Comparison of ENCODE assay signal across 14 cellular contexts in genomic region chr2:24994325-24994724, GRCh38. TPM values are rescaled to one million over a fixed set of nuclear protein-coding genes. Genes with fewer than 3 reads are reported as not detected.
A peak's percentile ranks its signal among the peaks of the same experiment; 100 is the strongest.
DNase-seq lines count a peak whose midpoint lies in the region; ATAC-seq, FAIRE-seq and TF ChIP-seq lines count a peak whose summit lies in the region.
"Had no signal": no experiment of that assay in that cellular context is flagged by ENCODE, and none has a peak within 500 bp of the region (broad histone marks: within the 10 kb centered on the region; RNA-seq: fewer than 3 reads in every experiment).

No MANE protein-coding gene starts in this region.

- CTCF ChIA-PET in K562 (lab: Yijun Ruan, JAX; ENCODE audit: low intra/inter-chr PET ratio) = no interaction called here
- CTCF ChIA-PET in HepG2 (lab: Yijun Ruan, JAX; ENCODE audit: low intra/inter-chr PET ratio, low total read pairs) = no interaction called here
- CTCF ChIA-PET in activated naive CD4-positive, alpha-beta T cell treated with anti-CD3 and anti-CD28 coated beads for 36 hours (lab: Charles Lee) = interaction anchor here (0.6 to 2.9 kb wide), 5 partner anchors 13 to 791 kb away, joined by 3 to 9 read pairs (median 3); no protein-coding TSS in a partner anchor

- H3K9me3 Mint-ChIP-seq in GM23338 = no peaks in the 10 kb centered on the region; the same call in 2 of the 3 replicates
- no peaks in the 10 kb centered on the region for H3K9me3 Mint-ChIP-seq in activated naive CD4-positive, alpha-beta T cell treated with anti-CD3 and anti-CD28 coated beads for 36 hours
- H3K9me3 Mint-ChIP-seq: CD8-positive, alpha-beta memory T cell had no signal

- intact Hi-C loops in K562 (cut with micrococcal nuclease) (no loop called here), HepG2 (cut with micrococcal nuclease; ENCODE audit: unreplicated experiment) (no loop called here), transverse colon (cut with DNase I; ENCODE audit: low total_unique reads) (no loop called here)
- intact Hi-C loops in activated naive CD4-positive, alpha-beta T cell treated with anti-CD3 and anti-CD28 coated beads for 36 hours (cut with micrococcal nuclease) = no loop called here

- H3K79me2 ChIP-seq in GM23338 (replicated peaks; ENCODE audit: insufficient read depth) (no peaks in the 10 kb centered on the region), K562 (ENCODE audit: control insufficient read depth, insufficient read depth, low read length) (no peaks in the 10 kb centered on the region), HepG2 (ENCODE audit: insufficient read depth, low read length) (no peaks in the 10 kb centered on the region)

- 0% methylated on average over 1 of the region's 1 CpG for WGBS in K562 (ENCODE audit: insufficient coverage, low coverage, missing lambda C conversion rate)
- WGBS in HepG2 (ENCODE audit: low lambda C conversion rate) = 3% methylated on average over 1 of the region's 1 CpG
- WGBS in transverse colon (ENCODE audit: low coverage in 1 of 2), 2 donors = 43 to 50% methylated on average over 1 of the region's 1 CpG

- no peak overlapping the region for H3K4me3 Mint-ChIP-seq in GM23338
- H3K4me3 Mint-ChIP-seq in activated naive CD4-positive, alpha-beta T cell treated with anti-CD3 and anti-CD28 coated beads for 36 hours = no peak overlapping the region
- H3K4me3 Mint-ChIP-seq: CD8-positive, alpha-beta memory T cell had no signal

- H3K27me3 Mint-ChIP-seq in GM23338 (ENCODE audit: insufficient read depth, low read depth, poor library complexity) = no peaks in the 10 kb centered on the region
- H3K27me3 Mint-ChIP-seq in activated naive CD4-positive, alpha-beta T cell treated with anti-CD3 and anti-CD28 coated beads for 36 hours (ENCODE audit: low read depth) = peaks cover 7% of the 10 kb centered on the region

- no peaks in the 10 kb centered on the region for H3K9me1 ChIP-seq in K562 (ENCODE audit: control insufficient read depth, insufficient read depth, low read length)

- POLR2A ChIA-PET in K562 (lab: Yijun Ruan, JAX) (interaction anchor here (0.5 to 0.9 kb wide), 2 partner anchors 22 to 95 kb away, joined by 3 read pairs; no protein-coding TSS in a partner anchor), HepG2 (lab: Yijun Ruan, JAX) (no interaction called here)

- no peaks in the 10 kb centered on the region for H3K36me3 Mint-ChIP-seq in GM23338 (ENCODE audit: low read depth)
- H3K36me3 Mint-ChIP-seq in activated naive CD4-positive, alpha-beta T cell treated with anti-CD3 and anti-CD28 coated beads for 36 hours (ENCODE audit: low read depth) = no peaks in the 10 kb centered on the region
- H3K36me3 Mint-ChIP-seq: CD8-positive, alpha-beta memory T cell had no signal

- TF ChIP-seq CTCF in GM23338 (conservative IDR thresholded peaks at IDR 0.05; ENCODE audit: low read depth in 2 of 2) (no peak), K562 (IDR thresholded peaks at IDR 0.05 in 2 of 3, conservative IDR thresholded peaks at IDR 0.05 in 1 of 3; ENCODE audit: insufficient read depth in 2 of 3, low read depth in 1 of 3, low read length in 3 of 3) (no peak), HepG2 (CRISPR knock-in tag; IDR thresholded peaks at IDR 0.05) (no peak), transverse colon (IDR thresholded peaks at IDR 0.05) (no peak)

- no peaks in the 10 kb centered on the region for H3F3A ChIP-seq in GM23338 (replicated peaks; ENCODE audit: low read depth)

- peak; percentile 15 for FAIRE-seq in K562 (lab: Jason Lieb, UNC)
- no peak for FAIRE-seq in HepG2 (lab: Jason Lieb, UNC)
- FAIRE-seq: GM12892, GM19239, H54 had no signal

- no peaks in the 10 kb centered on the region for H3K27me3 ChIP-seq in GM23338 (ENCODE audit: insufficient read depth)
- H3K27me3 ChIP-seq in K562 (ENCODE audit: control insufficient read depth in 2 of 2, insufficient read depth in 2 of 2, low read length in 2 of 2) = peaks cover 3% of the 10 kb centered on the region in 2 experiments; a peak in 3 of 5 replicates
- no peaks in the 10 kb centered on the region for H3K27me3 ChIP-seq in HepG2 (ENCODE audit: control insufficient read depth in 1 of 2, insufficient read depth in 2 of 2, low read length in 2 of 2)
- no peaks in the 10 kb centered on the region for H3K27me3 ChIP-seq in transverse colon

- H3K36me3 ChIP-seq in GM23338 (ENCODE audit: insufficient read depth) (no peaks in the 10 kb centered on the region), K562 (ENCODE audit: control insufficient read depth, insufficient read depth, low read length) (no peaks in the 10 kb centered on the region), HepG2 (replicated peaks in 1 of 2; ENCODE audit: control insufficient read depth in 1 of 2, insufficient read depth in 2 of 2, low read length in 2 of 2) (no peaks in the 10 kb centered on the region), transverse colon (no peaks in the 10 kb centered on the region)

- H2AFZ ChIP-seq in GM23338 = peak overlapping the region; percentile 8; the same call in 1 of the 2 replicates
- no peak overlapping the region for H2AFZ ChIP-seq in K562 (ENCODE audit: low read depth, low read length)
- H2AFZ ChIP-seq in HepG2 (ENCODE audit: low read length) = no peak overlapping the region

- H3K4me3 ChIP-seq in GM23338 = no peak overlapping the region
- H3K4me3 ChIP-seq in K562 = no peak overlapping the region
- H3K4me3 ChIP-seq in HepG2 (replicated peaks in 1 of 3; ENCODE audit: insufficient read depth in 1 of 3, low read depth in 2 of 3, low read length in 3 of 3) = no peak overlapping the region
- H3K4me3 ChIP-seq in transverse colon = no peak overlapping the region

- TF ChIP-seq RAD21 in K562 (CRISPR knock-in tag; conservative IDR thresholded peaks at IDR 0.05 in 1 of 2, IDR thresholded peaks at IDR 0.05 in 1 of 2) (no peak), HepG2 (CRISPR knock-in tag; IDR thresholded peaks at IDR 0.05) (no peak)

- BruUV-seq in K562 (replicated peaks; lab: Mats Ljungman, UMichigan) (no TSS peak), HepG2 (replicated peaks; lab: Mats Ljungman, UMichigan) (no TSS peak)

- no peaks in the 10 kb centered on the region for H3K4me1 Mint-ChIP-seq in GM23338
- H3K4me1 Mint-ChIP-seq in activated naive CD4-positive, alpha-beta T cell treated with anti-CD3 and anti-CD28 coated beads for 36 hours (ENCODE audit: low read depth) = peaks cover 5% of the 10 kb centered on the region
- H3K4me1 Mint-ChIP-seq: CD8-positive, alpha-beta memory T cell had no signal

- H3K9me3 ChIP-seq in K562 (replicated peaks; ENCODE audit: control insufficient read depth, insufficient read depth, low read depth, low read length) = no peaks in the 10 kb centered on the region
- no peaks in the 10 kb centered on the region for H3K9me3 ChIP-seq in HepG2 (ENCODE audit: low read length)
- H3K9me3 ChIP-seq in transverse colon = no peaks in the 10 kb centered on the region

- no peak for TF ChIP-seq POLR2A in K562 (conservative IDR thresholded peaks at IDR 0.05)
- no peak for TF ChIP-seq POLR2A in HepG2 (IDR thresholded peaks at IDR 0.05; ENCODE audit: insufficient read depth in 1 of 2, low read depth in 2 of 2, low read length in 2 of 2)
- no peak for TF ChIP-seq POLR2A in transverse colon (IDR thresholded peaks at IDR 0.05)

- no peak overlapping the region for H3K27ac Mint-ChIP-seq in GM23338
- no peak overlapping the region for H3K27ac Mint-ChIP-seq in activated naive CD4-positive, alpha-beta T cell treated with anti-CD3 and anti-CD28 coated beads for 36 hours
- H3K27ac Mint-ChIP-seq: CD8-positive, alpha-beta memory T cell had no signal

- ATAC-seq in GM23338 (no peak), K562 (no peak), HepG2 (peak; percentile 40; the same call in 2 of the 3 replicates), GM18519 (IDR thresholded peaks at IDR 0.05; ENCODE audit: low FRiP score, unreplicated experiment) (no peak)
- ATAC-seq: HCT116 had no signal

- H4K20me1 ChIP-seq in GM23338 (replicated peaks; ENCODE audit: insufficient read depth) (no peaks in the 10 kb centered on the region), K562 (replicated peaks; ENCODE audit: control insufficient read depth, insufficient read depth, low read length) (no peaks in the 10 kb centered on the region), HepG2 (ENCODE audit: insufficient read depth, low read length) (no peaks in the 10 kb centered on the region)

- H3K27ac ChIP-seq in GM23338 (ENCODE audit: low read depth) = no peak overlapping the region
- H3K27ac ChIP-seq in K562 (ENCODE audit: extremely low read depth, low read depth, low read length) = no peak overlapping the region
- no peak overlapping the region for H3K27ac ChIP-seq in HepG2 (ENCODE audit: extremely low read length, insufficient read depth, low read length)
- H3K27ac ChIP-seq in transverse colon = peak overlapping the region; percentile 17 to 58 (median 32)

- in situ Hi-C loops in K562 (cut with MboI) = no loop called here
- in situ Hi-C loops in HepG2 (cut with HindIII; ENCODE audit: extremely low pct_ligation_motif_present, low pct_unique_long_range_greater_than_20kb) = no loop called here
- in situ Hi-C loops in transverse colon (cut with MboI; ENCODE audit: low pct_ligation_motif_present in 1 of 4, low pct_unique_long_range_greater_than_20kb in 1 of 4, low sequenced_read_pairs in 3 of 4) = no loop called here

- DNase-seq in GM23338 (ENCODE audit: low spot score) (no peak), K562 (ENCODE audit: extremely low read depth in 1 of 4, low spot score in 3 of 4) (no peak), HepG2 (ENCODE audit: low spot score) (no peak), transverse colon (no peak)
- DNase-seq in activated naive CD4-positive, alpha-beta T cell treated with anti-CD3 and anti-CD28 coated beads for 36 hours = no peak
- DNase-seq: Caco-2; CD8-positive, alpha-beta memory T cell; DND-41; GDM1 had no signal

- no peaks in the 10 kb centered on the region; the same call in 1 of the 2 replicates for H3K9me2 ChIP-seq in GM23338 (ENCODE audit: insufficient read depth)

- no peaks in the 10 kb centered on the region for H3K4me1 ChIP-seq in GM23338 (ENCODE audit: insufficient read depth)
- H3K4me1 ChIP-seq in K562 (replicated peaks in 1 of 2; ENCODE audit: control insufficient read depth in 2 of 2, insufficient read depth in 2 of 2, low read length in 2 of 2) = no peaks in the 10 kb centered on the region
- H3K4me1 ChIP-seq in HepG2 (ENCODE audit: insufficient read depth, low read length) = peaks cover 28% of the 10 kb centered on the region
- peaks cover 0 to 22% (median 6%) of the 10 kb centered on the region in 4 donors for H3K4me1 ChIP-seq in transverse colon
- H3K4me1 ChIP-seq: Caco-2 had no signal

- H3K4me2 ChIP-seq in GM23338 = no peak overlapping the region
- no peak overlapping the region for H3K4me2 ChIP-seq in K562 (ENCODE audit: insufficient read depth, low read length)
- H3K4me2 ChIP-seq in HepG2 (ENCODE audit: low read depth, low read length) = 0 out of 2 replicates have a peak overlapping the region, but pooled peaks have one; percentile 0

- TF ChIP-seq EP300 in K562 (IDR thresholded peaks at IDR 0.05; ENCODE audit: low read length) (no peak), HepG2 (IDR thresholded peaks at IDR 0.05; ENCODE audit: low read depth in 2 of 2, low read length in 2 of 2) (no peak), HepG2 (CRISPR knock-in tag; IDR thresholded peaks at IDR 0.05; ENCODE audit: borderline replicate concordance) (no peak), transverse colon (IDR thresholded peaks at IDR 0.05; ENCODE audit: low read depth) (no peak)

- no peak overlapping the region for H3K9ac ChIP-seq in K562 (ENCODE audit: insufficient read depth in 1 of 2, low read depth in 2 of 2, low read length in 2 of 2)
- no peak overlapping the region for H3K9ac ChIP-seq in HepG2 (ENCODE audit: insufficient read depth, low read depth, low read length)

RNA-seq across cellular contexts. Expression of gene DNAJC27, which starts 22.6 kb away (rescaled TPM):
- 2.4 and 5.3 TPM in 2 replicates for total RNA-seq in GM23338 (2014; rRNA removed; shearing (Covaris generic))
- polyA plus RNA-seq in GM23338 (2016; fragmentation: Nextera tagmentation; extraction: Ambion mirVana) (1.9 and 2.6 TPM in 2 replicates), K562 (2011; rRNA removed) (3.8 and 4.3 TPM in 2 replicates), K562 (2014; fragmentation: Illumina TruSeq; extraction: Trizol) (2.3 and 3.0 TPM in 2 replicates), K562 (2014; fragmentation: Nextera tagmentation; extraction: Ambion mirVana) (1 to 10 TPM in 1 of 2 experiments, under 1 TPM in 1; 0.53 to 1.1 TPM), K562 (2014; rRNA removed) (3.2 and 5.9 TPM in 2 replicates), HepG2 (2011; rRNA removed) (3.7 TPM in 2 replicates)
- total RNA-seq in K562 (2011; cell fraction: chromatin; rRNA removed; ENCODE audit: low replicate concordance) = 4.1 and 14.7 TPM in 2 replicates
- 4.2 and 4.5 TPM in 2 replicates for total RNA-seq in K562 (2011; cell fraction: nucleolus; rRNA removed)
- total RNA-seq in K562 (2011; cell fraction: nucleoplasm; rRNA removed) = 8.4 and 12.7 TPM in 2 replicates
- total RNA-seq in K562 (2014; rRNA removed) (1.6 and 3.0 TPM in 2 replicates), K562 (2014; rRNA removed; fragmentation: Illumina TruSeq; extraction: Trizol) (3.2 TPM in 2 replicates), K562 (2015; rRNA removed; fragmentation: Illumina TruSeq; extraction: Trizol) (2.8 and 4.0 TPM in 2 replicates), K562 (2021) (2.4 and 2.8 TPM in 2 replicates), HepG2 (2016; rRNA removed; fragmentation: Illumina TruSeq; extraction: Trizol) (2.3 and 3.1 TPM in 2 replicates), transverse colon (1 to 10 TPM; 4.0 to 7.6 (median 5.7) TPM)
- 0.60 and 2.4 TPM in 2 replicates for polyA plus RNA-seq in K562 (2011; cell fraction: cytosol; rRNA removed)
- polyA plus RNA-seq in K562 (2011; cell fraction: nucleus; rRNA removed) = 6.5 and 7.5 TPM in 2 replicates
- polyA plus RNA-seq in K562 (2012) = 1.3 and 1.8 TPM in 2 replicates
- polyA minus RNA-seq in K562 (2011; rRNA and poly(A)+ RNA removed) = 4.4 and 10.4 TPM in 2 replicates
- polyA minus RNA-seq in K562 (2011; cell fraction: cytosol; rRNA and poly(A)+ RNA removed) = 0.46 and 2.7 TPM in 2 replicates
- 6.6 and 8.4 TPM in 2 replicates for polyA minus RNA-seq in K562 (2011; cell fraction: nucleus; rRNA and poly(A)+ RNA removed)
- total RNA-seq in HepG2 (2016; cell fraction: cytosol; rRNA removed; fragmentation: Illumina TruSeq; extraction: Trizol; ENCODE audit: low read depth) = 0.79 and 1.5 TPM in 2 replicates
- total RNA-seq in HepG2 (2016; cell fraction: insoluble cytoplasmic fraction; rRNA removed; fragmentation: Illumina TruSeq; extraction: Trizol) = 2.2 and 3.0 TPM in 2 replicates
- 1.4 and 1.5 TPM in 2 replicates for total RNA-seq in HepG2 (2016; cell fraction: membrane; rRNA removed; fragmentation: Illumina TruSeq; extraction: Trizol)
- 7.0 and 8.0 TPM in 2 replicates for total RNA-seq in HepG2 (2016; cell fraction: nucleus; rRNA removed; fragmentation: Illumina TruSeq; extraction: Trizol)
- 1.2 and 1.8 TPM in 2 replicates for polyA plus RNA-seq in HepG2 (2011; cell fraction: cytosol; rRNA removed)
- polyA plus RNA-seq in HepG2 (2011; cell fraction: nucleus; rRNA removed) = 6.6 and 7.5 TPM in 2 replicates
- 3.3 and 3.4 TPM in 2 replicates for polyA plus RNA-seq in HepG2 (2012)
- polyA plus RNA-seq in HepG2 (2016; cell fraction: cytosol; fragmentation: Illumina TruSeq; extraction: Trizol; ENCODE audit: low read depth) = 0.52 and 1.00 TPM in 2 replicates
- 1.5 and 1.7 TPM in 2 replicates for polyA plus RNA-seq in HepG2 (2016; cell fraction: insoluble cytoplasmic fraction; fragmentation: Illumina TruSeq; extraction: Trizol; ENCODE audit: low read depth)
- polyA plus RNA-seq in HepG2 (2016; cell fraction: membrane; fragmentation: Illumina TruSeq; extraction: Trizol; ENCODE audit: low read depth) = 1.0 TPM in 2 replicates
- 5.5 and 6.3 TPM in 2 replicates for polyA plus RNA-seq in HepG2 (2016; cell fraction: nucleus; fragmentation: Illumina TruSeq; extraction: Trizol; ENCODE audit: insufficient read depth, low read depth)
- polyA minus RNA-seq in HepG2 (2011; rRNA and poly(A)+ RNA removed; ENCODE audit: low replicate concordance) = 2.1 and 3.3 TPM in 2 replicates
- polyA minus RNA-seq in HepG2 (2011; cell fraction: cytosol; rRNA and poly(A)+ RNA removed) = 1.2 and 1.5 TPM in 2 replicates
- 18.9 and 22.9 TPM in 2 replicates for polyA minus RNA-seq in HepG2 (2011; cell fraction: nucleus; rRNA and poly(A)+ RNA removed)
- total RNA-seq in activated naive CD4-positive, alpha-beta T cell treated with anti-CD3 and anti-CD28 coated beads for 36 hours = 1 to 10 TPM; 5.3 to 6.0 TPM

RNA-seq across cellular contexts. Expression of gene EFR3B, which starts 47.6 kb away (rescaled TPM):
- 10.7 and 11.8 TPM in 2 replicates for total RNA-seq in GM23338 (2014; rRNA removed; shearing (Covaris generic))
- polyA plus RNA-seq in GM23338 (2016; fragmentation: Nextera tagmentation; extraction: Ambion mirVana) = 2.9 and 3.3 TPM in 2 replicates
- 0.09 TPM in 1 of 2 replicates, not detected in the other for total RNA-seq in K562 (2011; cell fraction: chromatin; rRNA removed; ENCODE audit: low replicate concordance)
- not detected in 2 replicates for total RNA-seq in K562 (2011; cell fraction: nucleolus; rRNA removed)
- 0.07 TPM in 1 of 2 replicates, not detected in the other for total RNA-seq in K562 (2011; cell fraction: nucleoplasm; rRNA removed)
- total RNA-seq in K562 (2014; rRNA removed) = not detected in 2 replicates
- total RNA-seq in K562 (2014; rRNA removed; fragmentation: Illumina TruSeq; extraction: Trizol) = not detected in 2 replicates
- total RNA-seq in K562 (2015; rRNA removed; fragmentation: Illumina TruSeq; extraction: Trizol) = not detected in 2 replicates
- total RNA-seq in K562 (2021) = 0.09 TPM in 1 of 2 replicates, not detected in the other
- polyA plus RNA-seq in K562 (2011; rRNA removed) = not detected in 2 replicates
- under 0.01 TPM in 1 of 2 replicates, not detected in the other for polyA plus RNA-seq in K562 (2011; cell fraction: cytosol; rRNA removed)
- 0.01 TPM in 1 of 2 replicates, not detected in the other for polyA plus RNA-seq in K562 (2011; cell fraction: nucleus; rRNA removed)
- 0.01 TPM in 1 of 2 replicates, not detected in the other for polyA plus RNA-seq in K562 (2012)
- polyA plus RNA-seq in K562 (2014; fragmentation: Illumina TruSeq; extraction: Trizol) = not detected in 2 replicates
- not detected for polyA plus RNA-seq in K562 (2014; fragmentation: Nextera tagmentation; extraction: Ambion mirVana)
- polyA plus RNA-seq in K562 (2014; rRNA removed) = not detected in 2 replicates
- polyA minus RNA-seq in K562 (2011; rRNA and poly(A)+ RNA removed) = 0.04 and 0.06 TPM in 2 replicates
- not detected in 2 replicates for polyA minus RNA-seq in K562 (2011; cell fraction: cytosol; rRNA and poly(A)+ RNA removed)
- polyA minus RNA-seq in K562 (2011; cell fraction: nucleus; rRNA and poly(A)+ RNA removed) = not detected in 2 replicates
- total RNA-seq in HepG2 (2016; rRNA removed; fragmentation: Illumina TruSeq; extraction: Trizol) = 0.42 and 0.56 TPM in 2 replicates
- total RNA-seq in HepG2 (2016; cell fraction: cytosol; rRNA removed; fragmentation: Illumina TruSeq; extraction: Trizol; ENCODE audit: low read depth) = 0.09 and 0.10 TPM in 2 replicates
- total RNA-seq in HepG2 (2016; cell fraction: insoluble cytoplasmic fraction; rRNA removed; fragmentation: Illumina TruSeq; extraction: Trizol) = 0.54 and 0.67 TPM in 2 replicates
- 0.31 and 0.40 TPM in 2 replicates for total RNA-seq in HepG2 (2016; cell fraction: membrane; rRNA removed; fragmentation: Illumina TruSeq; extraction: Trizol)
- 0.38 and 0.47 TPM in 2 replicates for total RNA-seq in HepG2 (2016; cell fraction: nucleus; rRNA removed; fragmentation: Illumina TruSeq; extraction: Trizol)
- polyA plus RNA-seq in HepG2 (2011; rRNA removed) = 0.42 TPM in 2 replicates
- polyA plus RNA-seq in HepG2 (2011; cell fraction: cytosol; rRNA removed) = 0.18 and 0.27 TPM in 2 replicates
- polyA plus RNA-seq in HepG2 (2011; cell fraction: nucleus; rRNA removed) = 0.83 and 1.6 TPM in 2 replicates
- polyA plus RNA-seq in HepG2 (2012) = 0.05 and 0.23 TPM in 2 replicates
- 0.05 and 0.08 TPM in 2 replicates for polyA plus RNA-seq in HepG2 (2016; cell fraction: cytosol; fragmentation: Illumina TruSeq; extraction: Trizol; ENCODE audit: low read depth)
- polyA plus RNA-seq in HepG2 (2016; cell fraction: insoluble cytoplasmic fraction; fragmentation: Illumina TruSeq; extraction: Trizol; ENCODE audit: low read depth) = 0.27 and 0.37 TPM in 2 replicates
- 0.09 and 0.10 TPM in 2 replicates for polyA plus RNA-seq in HepG2 (2016; cell fraction: membrane; fragmentation: Illumina TruSeq; extraction: Trizol; ENCODE audit: low read depth)
- 0.71 and 0.77 TPM in 2 replicates for polyA plus RNA-seq in HepG2 (2016; cell fraction: nucleus; fragmentation: Illumina TruSeq; extraction: Trizol; ENCODE audit: insufficient read depth, low read depth)
- 1.9 and 3.0 TPM in 2 replicates for polyA minus RNA-seq in HepG2 (2011; rRNA and poly(A)+ RNA removed; ENCODE audit: low replicate concordance)
- polyA minus RNA-seq in HepG2 (2011; cell fraction: cytosol; rRNA and poly(A)+ RNA removed) = 0.49 and 0.97 TPM in 2 replicates
- 1.4 and 2.2 TPM in 2 replicates for polyA minus RNA-seq in HepG2 (2011; cell fraction: nucleus; rRNA and poly(A)+ RNA removed)
- total RNA-seq in transverse colon = 1 to 10 TPM in 2 of 4 donors, under 1 TPM in 2; under 0.01 to 1.4 (median 0.70) TPM
- total RNA-seq in activated naive CD4-positive, alpha-beta T cell treated with anti-CD3 and anti-CD28 coated beads for 36 hours = under 1 TPM; 0.41 to 0.42 TPM

Comparison
In these comparisons a context has a peak if more than half of its experiments do, and no peak if none do; other contexts are left out.
1. H3K27ac ChIP-seq: peak in transverse colon (4 of 4); none in GM23338 (single experiment), K562 (single experiment) and HepG2 (single experiment).